8 cellular contexts compared by ENCODE assay signal in the genomic region with DNA sequence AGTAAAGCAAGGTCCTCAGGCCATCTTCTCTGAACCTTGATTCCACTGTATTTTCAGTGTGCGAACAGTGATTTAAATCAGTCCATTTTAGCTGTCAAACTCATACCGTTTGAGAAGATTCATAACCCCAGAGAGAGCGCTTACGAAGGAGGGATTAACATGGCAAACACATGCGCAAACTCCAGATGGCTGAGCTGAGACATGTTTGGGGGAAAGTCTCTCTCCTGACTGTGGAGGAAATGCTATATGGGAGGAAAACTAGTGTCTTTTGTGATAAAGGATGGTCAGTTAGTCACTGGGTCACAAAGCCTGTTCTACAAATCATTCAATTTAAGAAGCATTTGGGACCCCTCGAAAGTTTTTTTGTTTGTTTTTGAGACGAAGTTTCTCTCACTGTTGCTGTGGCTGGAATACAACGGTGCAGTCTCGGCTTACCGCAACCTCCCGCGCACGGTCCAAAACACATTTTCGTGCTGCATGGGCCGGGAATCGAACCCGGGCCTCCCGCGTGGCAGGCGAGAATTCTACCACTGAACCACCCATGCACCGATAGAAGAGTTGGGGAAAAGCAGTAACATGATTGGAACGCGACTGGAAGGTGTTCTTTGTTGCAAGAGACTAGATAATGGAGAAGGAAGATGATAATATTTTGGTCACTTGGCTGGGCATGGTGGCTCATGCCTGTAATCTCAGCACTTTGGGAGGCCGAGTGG. TPM values are rescaled to one million over a fixed set of nuclear protein-coding genes. Genes with fewer than 3 reads are reported as not detected.
A peak's percentile ranks its signal among the peaks of the same experiment; 100 is the strongest.
DNase-seq lines count a peak whose midpoint lies in the region; ATAC-seq, FAIRE-seq and TF ChIP-seq lines count a peak whose summit lies in the region.

No MANE protein-coding gene starts in this region.

- no peaks in the 10 kb centered on the region for H3K36me3 Mint-ChIP-seq in CD4-positive, alpha-beta T cell (ENCODE audit: low read depth)

- no peaks in the 10 kb centered on the region for H3K27me3 ChIP-seq in CD4-positive, alpha-beta T cell (ENCODE audit: control insufficient read depth, insufficient read depth, low read length)
- no peaks in the 10 kb centered on the region for H3K27me3 ChIP-seq in pancreas

- no peaks in the 10 kb centered on the region for H3K36me3 ChIP-seq in pancreas

- H3K27ac ChIP-seq in CD4-positive, alpha-beta T cell (ENCODE audit: low read depth, low read length), result no peak overlapping the region
- H3K27ac ChIP-seq in pancreas, result peak overlapping the region in 3 of 4 donors; percentile 16 to 22 (median 19)

- POLR2A ChIA-PET in CD4-positive, alpha-beta T cell (lab: Charles Lee), result no interaction called here

- WGBS in pancreas, 2 donors, result 14 to 19% methylated on average over 24 of the region's 24 CpGs

- H3K4me1 Mint-ChIP-seq in CD4-positive, alpha-beta T cell (ENCODE audit: low read depth), result peaks cover 4% of the 10 kb centered on the region

- H3K9me3 Mint-ChIP-seq in CD4-positive, alpha-beta T cell, result no peaks in the 10 kb centered on the region

- FAIRE-seq in pancreas (lab: Jason Lieb, UNC), result no peak

- H3K27me3 Mint-ChIP-seq in CD4-positive, alpha-beta T cell, result peaks cover 14% of the 10 kb centered on the region

- H3K4me1 ChIP-seq in pancreas, result peaks cover 0 to 7% (median 6%) of the 10 kb centered on the region in 3 donors

- TF ChIP-seq CTCF in CD4-positive, alpha-beta T cell (IDR thresholded peaks at IDR 0.05), result no peak
- TF ChIP-seq CTCF in fibroblast of pulmonary artery (IDR thresholded peaks at IDR 0.05; ENCODE audit: low read length, missing control alignments), result no peak
- TF ChIP-seq CTCF in pancreas (IDR thresholded peaks at IDR 0.05), result no peak

- no peak for ATAC-seq in CD4-positive, alpha-beta T cell (ENCODE audit: poor library complexity)
- ATAC-seq in pancreas, result peak; percentile 74 to 96 (median 89)

- DNase-seq in CD4-positive, alpha-beta T cell, result peak in 5 of 10 experiments; percentile 1 to 33 (median 2)
- peak; percentile 35 for DNase-seq in GOT3 (lab: John Stamatoyannopoulos, UW)
- DNase-seq in NCI-H226, result peak; percentile 79
- peak; percentile 2 for DNase-seq in activated CD8-positive, alpha-beta memory T cell treated with anti-CD3 and anti-CD28 coated beads, Interleukin-2, amount 50 U/mL, for 24 hours (ENCODE audit: extremely low read depth)
- peak; percentile 79 for DNase-seq in fibroblast of pulmonary artery (ENCODE audit: low read depth)
- DNase-seq in pancreas, result peak in 5 of 6 donors; percentile 38 to 83 (median 80)
- no peak for DNase-seq in NCI-H1105 (lab: John Stamatoyannopoulos, UW)
- DNase-seq in AML-193 (lab: John Stamatoyannopoulos, UW), result no peak

- H3K9me3 ChIP-seq in CD4-positive, alpha-beta T cell (ENCODE audit: control insufficient read depth, low read length), result no peaks in the 10 kb centered on the region
- H3K9me3 ChIP-seq in pancreas, result no peaks in the 10 kb centered on the region

- intact Hi-C loops in CD4-positive, alpha-beta T cell (cut with DNase I, micrococcal nuclease), result no loop called here
- intact Hi-C loops in pancreas (cut with DNase I), result no loop called here

- H3K27ac Mint-ChIP-seq in CD4-positive, alpha-beta T cell, result no peak overlapping the region

- H3K4me3 ChIP-seq in fibroblast of pulmonary artery (replicated peaks; ENCODE audit: low read depth, low read length) (no peak overlapping the region), pancreas (no peak overlapping the region)

- CTCF ChIA-PET in CD4-positive, alpha-beta T cell (lab: Charles Lee), result no interaction called here

- H3K4me3 Mint-ChIP-seq in CD4-positive, alpha-beta T cell, result peak overlapping the region; percentile 21

RNA-seq across cellular contexts. Expression of gene CXADR, which starts 58.4 kb away (rescaled TPM):
- total RNA-seq in CD4-positive, alpha-beta T cell, result under 1 TPM; 0.52 to 0.53 TPM
- 10 to 100 TPM; 11.7 to 24.8 (median 16.4) TPM for total RNA-seq in pancreas
- polyA plus RNA-seq in pancreas, result 1 to 10 TPM; 5.1 to 5.8 TPM

Comparison
In these comparisons a context has a peak if more than half of its experiments do, and no peak if none do; other contexts are left out.
1. DNase-seq: peak in GOT3 (single experiment), NCI-H226 (single experiment), activated CD8-positive, alpha-beta memory T cell treated with anti-CD3 and anti-CD28 coated beads, Interleukin-2, amount 50 U/mL, for 24 hours (single experiment), fibroblast of pulmonary artery (single experiment) and pancreas (5 of 6); none in NCI-H1105 (single experiment) and AML-193 (0 of 2).
2. RNA of gene CXADR, which starts 58.4 kb away (total RNA-seq): 11.7 to 24.8 TPM in pancreas; 0.52 to 0.53 TPM in CD4-positive, alpha-beta T cell; every median in the first group is over 4 times any median in the second.